ENCODE assay signal across 30 cellular contexts in the genomic region with DNA sequence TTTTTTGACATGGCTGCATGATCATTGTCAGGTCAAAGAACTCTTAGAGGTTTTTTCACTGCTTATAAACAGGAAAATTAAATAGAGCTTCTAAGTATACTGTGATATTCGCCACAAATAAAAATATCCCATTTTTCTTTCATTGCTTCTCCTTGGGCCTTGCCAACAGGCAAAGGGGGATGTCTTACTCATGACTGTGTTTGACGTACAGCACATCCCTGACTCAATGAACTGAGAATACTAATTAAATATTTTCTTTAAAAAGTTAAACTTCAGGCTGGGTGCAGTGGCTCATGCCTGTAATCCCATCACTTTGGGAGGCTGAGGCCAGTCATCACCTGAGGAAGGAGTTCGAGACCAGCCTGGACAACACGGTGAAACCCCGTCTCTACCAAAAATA. TPM values are rescaled to one million over a fixed set of nuclear protein-coding genes. Genes with fewer than 3 reads are reported as not detected.
DNase-seq lines count a peak whose midpoint lies in the region; ATAC-seq and TF ChIP-seq lines count a peak whose summit lies in the region.
"Had no signal": no experiment of that assay in that cellular context is flagged by ENCODE, and none has a peak within 500 bp of the region (broad histone marks: within the 10 kb centered on the region; RNA-seq: fewer than 3 reads in every experiment).

No MANE protein-coding gene starts in this region.

- no peak overlapping the region for H2BK120ac ChIP-seq in mesenchymal stem cell (ENCODE audit: low read depth, low read length)

- H3K27ac ChIP-seq in breast epithelium (no peak overlapping the region), brain microvascular endothelial cell (peak overlapping the region; percentile 73), mesenchymal stem cell (ENCODE audit: low read length, poor library complexity, severe bottlenecking) (peak overlapping the region; percentile 48), upper lobe of left lung (no peak overlapping the region)
- H3K27ac ChIP-seq in CD4-positive, alpha-beta memory T cell (ENCODE audit: low read depth, low read length): no peak overlapping the region
- H3K27ac ChIP-seq: 22Rv1, HL-60, left lung, pancreas, right atrium auricular region had no signal

- intact Hi-C loops in MCF 10A (cut with micrococcal nuclease): no loop called here
- intact Hi-C loops in breast epithelium (cut with DNase I; ENCODE audit: low total_unique reads): no loop called here
- intact Hi-C loops in CD4-positive, alpha-beta memory T cell (cut with micrococcal nuclease): no loop called here

- peak overlapping the region; percentile 72 for H3K27ac Mint-ChIP-seq in MCF 10A (ENCODE audit: low read depth, unreplicated experiment)
- no peak overlapping the region for H3K27ac Mint-ChIP-seq in CD4-positive, alpha-beta memory T cell
- H3K27ac Mint-ChIP-seq: activated CD4-positive, alpha-beta T cell treated with anti-CD3 and anti-CD28 coated beads for 36 hours; activated naive CD8-positive, alpha-beta T cell treated with anti-CD3 and anti-CD28 coated beads, Interleukin-2, amount 10 ng/mL, durations not matched to agents 7 days and 5 days; B cell; immature natural killer cell; natural killer cell had no signal

- TF ChIP-seq POLR2A in breast epithelium (IDR thresholded peaks at IDR 0.05) (no peak), upper lobe of left lung (IDR thresholded peaks at IDR 0.05) (no peak)

- H3K14ac ChIP-seq in mesenchymal stem cell (ENCODE audit: low read length in 2 of 2): no peak overlapping the region

- no peaks in the 10 kb centered on the region for H3K9me3 Mint-ChIP-seq in MCF 10A (ENCODE audit: unreplicated experiment)
- H3K9me3 Mint-ChIP-seq in CD4-positive, alpha-beta memory T cell: no peaks in the 10 kb centered on the region
- H3K9me3 Mint-ChIP-seq: activated naive CD8-positive, alpha-beta T cell treated with anti-CD3 and anti-CD28 coated beads, Interleukin-2, amount 10 ng/mL, durations not matched to agents 7 days and 5 days; immature natural killer cell; mesothelial cell of epicardium; natural killer cell had no signal

- no peaks in the 10 kb centered on the region for H3K27me3 ChIP-seq in breast epithelium
- H3K27me3 ChIP-seq in brain microvascular endothelial cell (replicated peaks): no peaks in the 10 kb centered on the region
- no peaks in the 10 kb centered on the region for H3K27me3 ChIP-seq in mesenchymal stem cell (ENCODE audit: control insufficient read depth in 1 of 2, insufficient read depth in 1 of 2, low read length in 2 of 2)
- no peaks in the 10 kb centered on the region for H3K27me3 ChIP-seq in CD4-positive, alpha-beta memory T cell (ENCODE audit: insufficient read depth, low read length)
- H3K27me3 ChIP-seq in upper lobe of left lung: no peaks in the 10 kb centered on the region
- H3K27me3 ChIP-seq: left lung, pancreas, right atrium auricular region had no signal

- H3K36me3 ChIP-seq in breast epithelium (no peaks in the 10 kb centered on the region), brain microvascular endothelial cell (replicated peaks) (no peaks in the 10 kb centered on the region), mesenchymal stem cell (ENCODE audit: control insufficient read depth in 1 of 2, insufficient read depth in 2 of 2, low read depth in 1 of 2, low read length in 2 of 2) (no peaks in the 10 kb centered on the region), upper lobe of left lung (no peaks in the 10 kb centered on the region)
- no peaks in the 10 kb centered on the region for H3K36me3 ChIP-seq in CD4-positive, alpha-beta memory T cell (ENCODE audit: insufficient read depth, low read length)
- H3K36me3 ChIP-seq: left lung, pancreas, right atrium auricular region had no signal

- peak overlapping the region in 1 of 2 experiments; percentile 15 for H2BK12ac ChIP-seq in mesenchymal stem cell (ENCODE audit: low read length in 2 of 2)

- POLR2A ChIA-PET in MCF 10A (lab: Yijun Ruan, JAX): interaction anchor here (0.6 to 1.3 kb wide), 3 partner anchors 13 to 54 kb away, joined by 4 read pairs; no protein-coding TSS in a partner anchor
- POLR2A ChIA-PET in CD4-positive, alpha-beta memory T cell (lab: Charles Lee; ENCODE audit: partially characterized antibody): interaction anchor here (0.6 kb wide), 1 partner anchor 89 kb away, joined by 3 read pairs; no protein-coding TSS in a partner anchor

- H3K18ac ChIP-seq in mesenchymal stem cell (ENCODE audit: low read depth in 1 of 2, low read length in 2 of 2): no peak overlapping the region

- no peak overlapping the region for H2AK5ac ChIP-seq in mesenchymal stem cell (ENCODE audit: low read length, severe bottlenecking)

- no peak for DNase-seq in MCF 10A (ENCODE audit: unreplicated experiment)
- no peak for DNase-seq in breast epithelium (ENCODE audit: low spot score in 2 of 2)
- no peak for DNase-seq in brain microvascular endothelial cell
- no peak for DNase-seq in mesenchymal stem cell
- no peak for DNase-seq in CD4-positive, alpha-beta memory T cell
- DNase-seq in RKO (ENCODE audit: low spot score): no peak
- DNase-seq in cerebellum (ENCODE audit: low spot score): no peak
- no peak for DNase-seq in upper lobe of left lung
- DNase-seq: activated CD4-positive, alpha-beta T cell treated with anti-CD3 and anti-CD28 coated beads for 36 hours; activated effector memory CD4-positive, alpha-beta T cell treated with anti-CD3 and anti-CD28 coated beads, Interleukin-2, amount 50 U/mL, for 16 hours; activated naive CD8-positive, alpha-beta T cell treated with anti-CD3 and anti-CD28 coated beads, Interleukin-2, amount 10 ng/mL, durations not matched to agents 7 days and 5 days; cerebellar nuclear complex; DMS79; erythroblast; immature natural killer cell; Kasumi-1; left lung; natural killer cell; NCI-H1092 treated with DMSO at 0.1 percent for 48 hours; NCI-H2029 treated with DMSO at 0.1 percent for 48 hours; NCI-H774; OCI-M1; pancreas; stimulated activated CD4-positive, alpha-beta T cell treated with anti-CD3 and anti-CD28 coated beads, Interleukin-4, amount 100 ng/mL, for 4 hours; stimulated activated naive CD4-positive, alpha-beta T cell treated with Interleukin-2 at 50 U/mL for 16 hours had no signal

- ATAC-seq in upper lobe of left lung (ENCODE audit: low FRiP score in 2 of 2): no peak
- ATAC-seq: activated CD4-positive, alpha-beta T cell treated with anti-CD3 and anti-CD28 coated beads for 36 hours; left lung; natural killer cell; pancreas had no signal

- TF ChIP-seq EP300 in upper lobe of left lung (IDR thresholded peaks at IDR 0.05): no peak

- H3K4me3 Mint-ChIP-seq in MCF 10A (ENCODE audit: unreplicated experiment): no peak overlapping the region
- no peak overlapping the region for H3K4me3 Mint-ChIP-seq in CD4-positive, alpha-beta memory T cell
- H3K4me3 Mint-ChIP-seq: activated CD4-positive, alpha-beta T cell treated with anti-CD3 and anti-CD28 coated beads for 36 hours; activated naive CD8-positive, alpha-beta T cell treated with anti-CD3 and anti-CD28 coated beads, Interleukin-2, amount 10 ng/mL, durations not matched to agents 7 days and 5 days; B cell; immature natural killer cell; mesothelial cell of epicardium; natural killer cell had no signal

- 100% methylated on average over 3 of the region's 5 CpGs for WGBS in mesenchymal stem cell
- WGBS in upper lobe of left lung, 2 donors: 89 to 90% methylated on average over 5 of the region's 5 CpGs

- no peak overlapping the region for H3K23ac ChIP-seq in mesenchymal stem cell (ENCODE audit: low read length in 2 of 2)

- no TSS peak for BruUV-seq in MCF 10A (replicated peaks; lab: Mats Ljungman, UMichigan)

- no peak overlapping the region for H3K4me3 ChIP-seq in breast epithelium
- no peak overlapping the region for H3K4me3 ChIP-seq in brain microvascular endothelial cell (ENCODE audit: low read depth, low read length)
- no peak overlapping the region for H3K4me3 ChIP-seq in mesenchymal stem cell (ENCODE audit: insufficient read depth in 1 of 2, low read depth in 1 of 2, low read length in 2 of 2)
- H3K4me3 ChIP-seq in CD4-positive, alpha-beta memory T cell (ENCODE audit: low read length in 2 of 2): no peak overlapping the region
- H3K4me3 ChIP-seq in upper lobe of left lung: no peak overlapping the region
- H3K4me3 ChIP-seq: left lung, pancreas, right atrium auricular region had no signal

- H3K79me1 ChIP-seq in mesenchymal stem cell (replicated peaks; ENCODE audit: low read length, poor library complexity, severe bottlenecking): no peaks in the 10 kb centered on the region

- in situ Hi-C loops in brain microvascular endothelial cell (cut with HindIII; ENCODE audit: low pct_ligation_motif_present, low sequenced_read_pairs): no loop called here

- H2BK5ac ChIP-seq in mesenchymal stem cell (ENCODE audit: low read depth, low read length, poor library complexity, severe bottlenecking): no peak overlapping the region

- H3K4me1 Mint-ChIP-seq in MCF 10A (ENCODE audit: insufficient read depth, unreplicated experiment): peaks cover 7% of the 10 kb centered on the region
- peaks cover 2 to 5% (median 4%) of the 10 kb centered on the region in 4 donors for H3K4me1 Mint-ChIP-seq in CD4-positive, alpha-beta memory T cell

- H2AFZ ChIP-seq in mesenchymal stem cell (ENCODE audit: low read depth, low read length): no peak overlapping the region

- H3K9me3 ChIP-seq in breast epithelium (no peaks in the 10 kb centered on the region), mesenchymal stem cell (ENCODE audit: control insufficient read depth, low read length) (no peaks in the 10 kb centered on the region), upper lobe of left lung (no peaks in the 10 kb centered on the region)
- H3K9me3 ChIP-seq in CD4-positive, alpha-beta memory T cell (ENCODE audit: control insufficient read depth in 1 of 2, low read length in 2 of 2): no peaks in the 10 kb centered on the region
- H3K9me3 ChIP-seq: left lung, pancreas, right atrium auricular region had no signal

- H2BK15ac ChIP-seq in mesenchymal stem cell (ENCODE audit: low read depth, poor library complexity, severe bottlenecking): no peak overlapping the region

- H3K4ac ChIP-seq in mesenchymal stem cell (ENCODE audit: low read depth in 1 of 2, low read length in 2 of 2): peak overlapping the region in 1 of 2 experiments; percentile 35

- H4K8ac ChIP-seq in mesenchymal stem cell (ENCODE audit: low read length): no peak overlapping the region

- TF ChIP-seq CTCF in MCF 10A (IDR thresholded peaks at IDR 0.05; ENCODE audit: unreplicated experiment) (no peak), breast epithelium (IDR thresholded peaks at IDR 0.05) (no peak), brain microvascular endothelial cell (IDR thresholded peaks at IDR 0.05; ENCODE audit: low read depth, low read length, missing control alignments) (no peak), upper lobe of left lung (IDR thresholded peaks at IDR 0.05) (no peak)

- H3K36me3 Mint-ChIP-seq in MCF 10A (ENCODE audit: insufficient read depth, unreplicated experiment): no peaks in the 10 kb centered on the region
- H3K36me3 Mint-ChIP-seq in CD4-positive, alpha-beta memory T cell: no peaks in the 10 kb centered on the region
- H3K36me3 Mint-ChIP-seq: activated naive CD8-positive, alpha-beta T cell treated with anti-CD3 and anti-CD28 coated beads, Interleukin-2, amount 10 ng/mL, durations not matched to agents 7 days and 5 days; immature natural killer cell; mesothelial cell of epicardium; natural killer cell had no signal

- CTCF ChIA-PET in MCF 10A (lab: Yijun Ruan, JAX): interaction anchor here (1.1 to 1.5 kb wide), 2 partner anchors 39 to 43 kb away, joined by 3 to 5 read pairs; no protein-coding TSS in a partner anchor
- CTCF ChIA-PET in CD4-positive, alpha-beta memory T cell (lab: Charles Lee; ENCODE audit: partially characterized antibody): interaction anchor here (1.5 to 1.6 kb wide), 2 partner anchors 39 to 52 kb away, joined by 4 read pairs; no protein-coding TSS in a partner anchor

- H3K4me1 ChIP-seq in breast epithelium (no peaks in the 10 kb centered on the region), mesenchymal stem cell (ENCODE audit: control insufficient read depth, insufficient read depth, low read depth, low read length) (no peaks in the 10 kb centered on the region), upper lobe of left lung (peaks cover 0 to 2% (median 1%) of the 10 kb centered on the region in 4 donors)
- peaks cover 9% of the 10 kb centered on the region for H3K4me1 ChIP-seq in CD4-positive, alpha-beta memory T cell (ENCODE audit: insufficient read depth, low read length)
- H3K4me1 ChIP-seq: pancreas, right atrium auricular region had no signal

- peak overlapping the region; percentile 72 for H3K9ac ChIP-seq in mesenchymal stem cell (ENCODE audit: low read length)

- no peaks in the 10 kb centered on the region for H3K27me3 Mint-ChIP-seq in MCF 10A (ENCODE audit: insufficient read depth, unreplicated experiment)
- no peaks in the 10 kb centered on the region for H3K27me3 Mint-ChIP-seq in CD4-positive, alpha-beta memory T cell
- H3K27me3 Mint-ChIP-seq: B cell had no signal

- no peak overlapping the region for H3K4me2 ChIP-seq in mesenchymal stem cell (ENCODE audit: low read length, poor library complexity, severe bottlenecking)

- H4K91ac ChIP-seq in mesenchymal stem cell (ENCODE audit: low read length): no peak overlapping the region

RNA-seq across cellular contexts. Expression of a gene that starts 41.4 kb away (rescaled TPM):
- total RNA-seq in MCF 10A (2022) (10.4 and 19.4 TPM in 2 replicates), breast epithelium (100 to 1,000 TPM in 1 of 3 donors, 10 to 100 TPM in 2; 38.7 to 430 (median 42.0) TPM), cerebellum (12.8 TPM), upper lobe of left lung (100 to 1,000 TPM in 2 of 6 donors, 10 to 100 TPM in 3, 1 to 10 TPM in 1; 2.1 to 354 (median 20.7) TPM)
- 220 TPM for polyA plus RNA-seq in mesenchymal stem cell (2013, experiment 1 of 2)
- 229 TPM for polyA plus RNA-seq in mesenchymal stem cell (2013, experiment 2 of 2)
- not detected for total RNA-seq in CD4-positive, alpha-beta memory T cell
- under 1 TPM; 0.02 TPM for polyA plus RNA-seq in CD4-positive, alpha-beta memory T cell
- total RNA-seq: activated CD4-positive, alpha-beta T cell treated with anti-CD3 and anti-CD28 coated beads for 36 hours; activated naive CD8-positive, alpha-beta T cell treated with anti-CD3 and anti-CD28 coated beads, Interleukin-2, amount 10 ng/mL, durations not matched to agents 7 days and 5 days; B cell had no signal

Comparison
In these comparisons a context has a peak if more than half of its experiments do, and no peak if none do; other contexts are left out.
1. H3K27ac ChIP-seq: peak in brain microvascular endothelial cell (single experiment) and mesenchymal stem cell (single experiment); none in breast epithelium (0 of 2), CD4-positive, alpha-beta memory T cell (single experiment) and upper lobe of left lung (0 of 4).